In genomic region chr3:8554725-8555621, GRCh38 we compare ENCODE assay signal across 12 cellular contexts.
DNase-seq lines count a peak whose midpoint lies in the region; ATAC-seq, FAIRE-seq and TF ChIP-seq lines count a peak whose summit lies in the region.
"Had no signal": no experiment of that assay in that cellular context is flagged by ENCODE, and none has a peak within 500 bp of the region (broad histone marks: within the 10 kb centered on the region; RNA-seq: fewer than 3 reads in every experiment).

No MANE protein-coding gene starts in this region.

- peak; percentile 68 for DNase-seq in AG08396 (ENCODE audit: low spot score)
- peak; percentile 71 for DNase-seq in NCI-H2029 (lab: John Stamatoyannopoulos, UW)
- peak; percentile 91 for DNase-seq in fibroblast of gingiva (ENCODE audit: low read depth)
- peak; percentile 16 for DNase-seq in nephron progenitor cell
- no peak for DNase-seq in COLO668 (lab: John Stamatoyannopoulos, UW; ENCODE audit: unreplicated experiment)
- no peak for DNase-seq in H54 (ENCODE audit: insufficient read length, low spot score)
- DNase-seq in NCI-H774 (lab: John Stamatoyannopoulos, UW), result no peak
- DNase-seq: activated T-cell treated with anti-CD3 and anti-CD28 coated beads, Interleukin-2, amount 50 U/mL, for 72 hours; Calu3; stimulated activated CD4-positive, alpha-beta T cell treated with anti-CD3 and anti-CD28 coated beads, Interleukin-2, amount 100 ng/mL, for 24 hours had no signal

- peaks cover 41% of the 10 kb centered on the region for H3K4me1 Mint-ChIP-seq in nephron progenitor cell

- H3K9me3 Mint-ChIP-seq in nephron progenitor cell, result no peaks in the 10 kb centered on the region
- H3K9me3 Mint-ChIP-seq: activated T-cell treated with anti-CD3 and anti-CD28 coated beads, Interleukin-2, amount 50 U/mL, for 72 hours had no signal

- no peak overlapping the region for H3K4me3 Mint-ChIP-seq in nephron progenitor cell
- H3K4me3 Mint-ChIP-seq: activated T-cell treated with anti-CD3 and anti-CD28 coated beads, Interleukin-2, amount 50 U/mL, for 72 hours had no signal

- TF ChIP-seq POLR2A in H54 (IDR thresholded peaks at IDR 0.05; ENCODE audit: low read depth, low read length), result no peak

- H3K27ac Mint-ChIP-seq in nephron progenitor cell, result peak overlapping the region; percentile 81
- H3K27ac Mint-ChIP-seq: activated T-cell treated with anti-CD3 and anti-CD28 coated beads, Interleukin-2, amount 50 U/mL, for 72 hours had no signal

- H3K36me3 Mint-ChIP-seq in nephron progenitor cell (ENCODE audit: low read depth), result no peaks in the 10 kb centered on the region

- no peak for TF ChIP-seq CTCF in nephron progenitor cell (IDR thresholded peaks at IDR 0.05)

- ATAC-seq in HG03175 (IDR thresholded peaks at IDR 0.05; ENCODE audit: unreplicated experiment), result no peak
- ATAC-seq: activated T-cell treated with anti-CD3 and anti-CD28 coated beads, Interleukin-2, amount 50 U/mL, for 72 hours; HepG2 had no signal

- H3K27me3 Mint-ChIP-seq in nephron progenitor cell (ENCODE audit: low read depth, poor library complexity), result no peaks in the 10 kb centered on the region

- no peak for FAIRE-seq in H54 (lab: Jason Lieb, UNC)
- FAIRE-seq: HepG2 had no signal

Comparison
In these comparisons a context has a peak if more than half of its experiments do, and no peak if none do; other contexts are left out.
1. DNase-seq: peak in AG08396 (single experiment), NCI-H2029 (single experiment), fibroblast of gingiva (single experiment) and nephron progenitor cell (single experiment); none in COLO668 (single experiment), H54 (single experiment) and NCI-H774 (single experiment).